ENCODE assay signal across 8 cellular contexts in the genomic region with DNA sequence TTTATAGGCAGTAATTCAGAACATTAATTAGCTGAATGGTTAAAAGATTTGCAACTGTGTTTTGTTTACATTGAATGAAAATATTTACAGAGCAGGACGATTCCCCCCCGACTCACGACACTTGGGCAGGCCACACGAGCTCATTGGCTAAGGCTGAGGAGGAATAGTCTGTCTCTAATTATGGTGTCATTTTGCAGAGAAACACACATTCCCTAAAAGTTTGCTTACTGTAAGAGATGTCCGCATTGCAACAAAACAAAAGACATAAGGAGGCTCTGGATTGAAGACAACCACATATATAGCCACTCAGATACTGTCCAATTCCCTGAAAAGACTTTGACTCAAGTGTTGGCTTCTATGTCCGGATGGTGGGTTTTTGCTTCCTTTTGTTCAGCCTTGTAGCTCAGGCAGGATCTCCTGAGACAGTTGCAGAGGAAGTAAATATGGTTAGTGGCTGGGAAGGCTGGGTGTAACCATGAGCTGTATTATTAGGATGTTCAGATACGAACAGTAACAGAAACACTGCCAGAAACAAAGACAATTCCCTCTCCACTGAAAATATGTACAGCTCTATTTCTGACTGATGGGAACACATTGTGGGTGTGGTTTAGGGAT.
DNase-seq lines count a peak whose midpoint lies in the region; ATAC-seq and TF ChIP-seq lines count a peak whose summit lies in the region.
"Had no signal": no experiment of that assay in that cellular context is flagged by ENCODE, and none has a peak within 500 bp of the region (broad histone marks: within the 10 kb centered on the region; RNA-seq: fewer than 3 reads in every experiment).

No MANE protein-coding gene starts in this region.

- H3T11ph ChIP-seq in H9 (ENCODE audit: low read length) = no peak overlapping the region

- no peak overlapping the region for H3K9ac ChIP-seq in H9 (ENCODE audit: extremely low read depth, insufficient read length, low read length)

- H3K4me1 ChIP-seq in right atrium auricular region (peaks cover 0 to 99% of the 10 kb centered on the region in 2 donors), stomach (peaks cover 31 to 99% (median 77%) of the 10 kb centered on the region in 4 donors), H9 (ENCODE audit: insufficient read depth, low read length) (peaks cover 6% of the 10 kb centered on the region; the same call in 1 of the 2 replicates)

- no peak overlapping the region for H3K23ac ChIP-seq in H9 (ENCODE audit: insufficient read length, low read depth, low read length)

- WGBS in stomach, 5 donors = 16 to 44% (median 33%) methylated on average over 7 of the region's 7 CpGs
- no CpG with 5 or more reads among the region's 7 CpGs for WGBS in H9 (ENCODE audit: extremely low coverage, insufficient read length, low lambda C conversion rate)

- H3K4me1 Mint-ChIP-seq in activated CD4-positive, alpha-beta memory T cell treated with anti-CD3 and anti-CD28 coated beads for 36 hours (ENCODE audit: low read depth) = peaks cover 10% of the 10 kb centered on the region
- peaks cover 3 to 5% of the 10 kb centered on the region in 2 experiments; a peak in 3 of 4 replicates for H3K4me1 Mint-ChIP-seq in H9

- no peak overlapping the region for H3K18ac ChIP-seq in H9 (ENCODE audit: insufficient read length, low read depth, low read length)

- H2AFZ ChIP-seq in H9 (ENCODE audit: low read length) = no peak overlapping the region

- H3K56ac ChIP-seq in H9 (ENCODE audit: insufficient read length, low read depth, low read length) = no peak overlapping the region

- no peak overlapping the region for H4K8ac ChIP-seq in H9 (replicated peaks; ENCODE audit: insufficient read length, low read depth, low read length)

- no peak for TF ChIP-seq EP300 in stomach (IDR thresholded peaks at IDR 0.05)

- H2AK5ac ChIP-seq in H9 (ENCODE audit: insufficient read length, low read length) = no peak overlapping the region

- H4K5ac ChIP-seq in H9 (ENCODE audit: insufficient read length, low read depth, low read length) = no peak overlapping the region

- H3K4me2 ChIP-seq in H9 (ENCODE audit: insufficient read depth, insufficient read length, low read length) = no peak overlapping the region

- no peak overlapping the region for H2BK20ac ChIP-seq in H9 (ENCODE audit: low read depth, low read length, poor library complexity, severe bottlenecking)

- H3K27ac ChIP-seq in HL-60 (replicated peaks) (peak overlapping the region; percentile 20), right atrium auricular region (peak overlapping the region; percentile 84 to 91), stomach (peak overlapping the region; percentile 48 to 85 (median 78)), H9 (ENCODE audit: insufficient read length, low read depth, low read length) (no peak overlapping the region)
- H3K27ac ChIP-seq: SJSA1 had no signal

- H4K20me1 ChIP-seq in H9 (ENCODE audit: control insufficient read depth, insufficient read depth, insufficient read length) = no peaks in the 10 kb centered on the region

- no peak overlapping the region for H3K4ac ChIP-seq in H9 (ENCODE audit: low read depth, low read length)

- H3K79me1 ChIP-seq in H9 (ENCODE audit: insufficient read depth, low read depth, low read length, poor library complexity, severe bottlenecking) = no peaks in the 10 kb centered on the region

- no peak for TF ChIP-seq CTCF in HL-60 (IDR thresholded peaks at IDR 0.05; ENCODE audit: insufficient read depth, low read length)
- no peak for TF ChIP-seq CTCF in right atrium auricular region (IDR thresholded peaks at IDR 0.05)
- no peak for TF ChIP-seq CTCF in stomach (IDR thresholded peaks at IDR 0.05)
- TF ChIP-seq CTCF in H9 (conservative IDR thresholded peaks at IDR 0.05) = no peak

- H3K9me3 ChIP-seq in right atrium auricular region (no peaks in the 10 kb centered on the region), stomach (no peaks in the 10 kb centered on the region), H9 (ENCODE audit: control insufficient read depth, low read depth, low read length) (no peaks in the 10 kb centered on the region)
- H3K9me3 ChIP-seq: SJSA1 had no signal

- H3K79me2 ChIP-seq in H9 (ENCODE audit: insufficient read depth, low read length) = 0 out of 2 replicates have a peak, but pooled peaks cover 2% of the 10 kb centered on the region

- no peak for TF ChIP-seq POLR2A in stomach (IDR thresholded peaks at IDR 0.05)

- ATAC-seq in GM21390 (IDR thresholded peaks at IDR 0.05; ENCODE audit: unreplicated experiment) = no peak

- H3K4me3 ChIP-seq in HL-60 (replicated peaks; ENCODE audit: insufficient read depth, low read length) (no peak overlapping the region), right atrium auricular region (peak overlapping the region; percentile 12 to 54), stomach (peak overlapping the region in 2 of 4 donors; percentile 51 to 52)
- H3K4me3 ChIP-seq: SJSA1 had no signal

- H3K9me3 Mint-ChIP-seq in activated CD4-positive, alpha-beta memory T cell treated with anti-CD3 and anti-CD28 coated beads for 36 hours = no peaks in the 10 kb centered on the region
- no peaks in the 10 kb centered on the region for H3K9me3 Mint-ChIP-seq in H9

- no peak overlapping the region for H2BK5ac ChIP-seq in H9 (ENCODE audit: insufficient read length, low read length)

- CTCF ChIA-PET in activated CD4-positive, alpha-beta memory T cell treated with anti-CD3 and anti-CD28 coated beads for 36 hours (lab: Charles Lee) = interaction anchor here (1.0 kb wide), 3 partner anchors 67 to 328 kb away, joined by 3 to 4 read pairs (median 3); no protein-coding TSS in a partner anchor

- no peak overlapping the region for H3K14ac ChIP-seq in H9 (ENCODE audit: insufficient read depth, low read length)

- peak overlapping the region; percentile 21 for H3K4me3 Mint-ChIP-seq in activated CD4-positive, alpha-beta memory T cell treated with anti-CD3 and anti-CD28 coated beads for 36 hours
- no peak overlapping the region for H3K4me3 Mint-ChIP-seq in H9

- H3K36me3 Mint-ChIP-seq in activated CD4-positive, alpha-beta memory T cell treated with anti-CD3 and anti-CD28 coated beads for 36 hours = peaks cover 23% of the 10 kb centered on the region
- H3K36me3 Mint-ChIP-seq in H9 (ENCODE audit: insufficient read depth in 1 of 3, low read depth in 3 of 3) = no peaks in the 10 kb centered on the region

- H4K91ac ChIP-seq in H9 (ENCODE audit: insufficient read length, low read depth, low read length) = no peak overlapping the region

- no peaks in the 10 kb centered on the region for H3K27me3 Mint-ChIP-seq in activated CD4-positive, alpha-beta memory T cell treated with anti-CD3 and anti-CD28 coated beads for 36 hours
- H3K27me3 Mint-ChIP-seq in H9 (ENCODE audit: low read depth) = no peaks in the 10 kb centered on the region

- H3K36me3 ChIP-seq in right atrium auricular region (peaks cover 26% of the 10 kb centered on the region), stomach (peaks cover 0 to 32% (median 10%) of the 10 kb centered on the region in 4 donors)

- POLR2A ChIA-PET in activated CD4-positive, alpha-beta memory T cell treated with anti-CD3 and anti-CD28 coated beads for 36 hours (lab: Charles Lee) = interaction anchor here (0.7 to 1.9 kb wide), 4 partner anchors 15 to 79 kb away, joined by 3 to 7 read pairs (median 3); no protein-coding TSS in a partner anchor

- no peak overlapping the region for H2BK120ac ChIP-seq in H9 (ENCODE audit: low read depth, low read length, poor library complexity, severe bottlenecking)

- intact Hi-C loops in activated CD4-positive, alpha-beta memory T cell treated with anti-CD3 and anti-CD28 coated beads for 36 hours (cut with micrococcal nuclease) = no loop called here
- intact Hi-C loops in stomach (cut with DNase I; ENCODE audit: low total_unique reads) = no loop called here

- H2BK12ac ChIP-seq in H9 (ENCODE audit: insufficient read length, low read depth, low read length) = no peak overlapping the region

- peak overlapping the region; percentile 87 for H3K27ac Mint-ChIP-seq in activated CD4-positive, alpha-beta memory T cell treated with anti-CD3 and anti-CD28 coated beads for 36 hours
- H3K27ac Mint-ChIP-seq in H9 = no peak overlapping the region

- no peaks in the 10 kb centered on the region for H3K23me2 ChIP-seq in H9 (ENCODE audit: insufficient read length, low read depth, low read length, poor library complexity, severe bottlenecking)

- DNase-seq in HL-60 (ENCODE audit: low read depth in 1 of 2, low spot score in 1 of 2) = peak in 1 of 2 experiments; percentile 42
- DNase-seq in activated CD4-positive, alpha-beta memory T cell treated with anti-CD3 and anti-CD28 coated beads for 36 hours = no peak
- DNase-seq in right atrium auricular region (ENCODE audit: low spot score) = no peak
- no peak for DNase-seq in stomach
- DNase-seq in H9 = no peak
- no peak for DNase-seq in COR-L47 (lab: John Stamatoyannopoulos, UW)

- H3K27me3 ChIP-seq in HL-60 (ENCODE audit: insufficient read depth, poor library complexity, severe bottlenecking) (no peaks in the 10 kb centered on the region), right atrium auricular region (no peaks in the 10 kb centered on the region), stomach (no peaks in the 10 kb centered on the region), H9 (ENCODE audit: insufficient read depth, low read length) (no peaks in the 10 kb centered on the region)
- H3K27me3 ChIP-seq: SJSA1 had no signal

- H2BK15ac ChIP-seq in H9 (ENCODE audit: low read depth, low read length) = no peak overlapping the region
